ENCODE assay signal across 12 cellular contexts in the genomic region with DNA sequence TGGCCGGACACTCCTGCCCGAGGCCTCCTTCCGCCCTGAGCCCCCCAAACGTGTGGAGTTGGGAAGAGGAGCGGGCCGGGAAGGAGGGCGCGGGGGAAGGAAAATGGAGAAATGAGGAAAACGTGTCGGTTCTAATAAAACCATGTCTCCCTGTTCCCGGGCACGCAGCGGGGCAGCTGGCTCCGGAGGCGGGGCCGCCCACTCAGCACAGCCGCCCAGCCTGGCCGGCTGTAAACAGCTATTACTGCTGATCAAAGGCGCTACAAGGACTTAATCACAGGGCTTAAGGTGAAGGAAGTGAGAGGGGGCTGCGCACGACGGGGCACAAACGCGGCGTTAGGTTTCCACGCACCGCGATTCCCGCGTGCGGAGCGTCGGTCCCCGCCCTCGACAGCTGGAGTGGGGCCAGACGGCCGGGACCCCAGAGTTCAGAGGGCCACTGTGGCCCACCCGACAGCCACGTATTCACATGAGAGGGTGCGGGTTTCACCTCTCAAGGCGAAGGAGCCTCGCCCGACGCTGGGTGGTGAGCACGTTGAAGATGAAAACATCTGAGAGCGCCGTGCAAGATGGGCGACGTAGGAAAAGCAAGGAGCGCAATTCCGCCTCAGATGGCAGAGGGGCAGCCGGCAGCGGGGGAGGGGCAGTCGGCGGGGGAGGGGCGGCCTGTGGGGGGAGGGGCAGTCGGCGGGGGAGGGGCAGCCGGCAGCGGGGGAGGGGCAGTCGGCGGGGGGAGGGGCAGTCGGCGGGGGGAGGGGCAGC.
DNase-seq lines count a peak whose midpoint lies in the region; ATAC-seq and TF ChIP-seq lines count a peak whose summit lies in the region.
"Had no signal": no experiment of that assay in that cellular context is flagged by ENCODE, and none has a peak within 500 bp of the region (broad histone marks: within the 10 kb centered on the region; RNA-seq: fewer than 3 reads in every experiment).

No MANE protein-coding gene starts in this region.

- no peaks in the 10 kb centered on the region for H3K36me3 ChIP-seq in brain microvascular endothelial cell (replicated peaks)

- no peak for TF ChIP-seq CTCF in brain microvascular endothelial cell (IDR thresholded peaks at IDR 0.05; ENCODE audit: low read depth, low read length, missing control alignments)

- H3K36me3 Mint-ChIP-seq in effector memory CD8-positive, alpha-beta T cell (ENCODE audit: insufficient read depth) = peaks cover 10% of the 10 kb centered on the region
- H3K36me3 Mint-ChIP-seq in stimulated activated effector memory CD8-positive, alpha-beta T cell treated with anti-CD3 and anti-CD28 coated beads, Interleukin-12 subunit alpha, Interleukin-12 subunit beta, amount 100 ng/mL, for 72 hours = peaks cover 21% of the 10 kb centered on the region

- ATAC-seq in effector memory CD8-positive, alpha-beta T cell (replicated peaks) = no peak
- no peak for ATAC-seq in stimulated activated effector memory CD8-positive, alpha-beta T cell treated with anti-CD3 and anti-CD28 coated beads, Interleukin-12 subunit alpha, Interleukin-12 subunit beta, amount 100 ng/mL, for 72 hours
- no peak for ATAC-seq in HG03196 (IDR thresholded peaks at IDR 0.05; ENCODE audit: unreplicated experiment)

- peak overlapping the region; percentile 90 to 95 for H3K27ac Mint-ChIP-seq in effector memory CD8-positive, alpha-beta T cell
- H3K27ac Mint-ChIP-seq in stimulated activated effector memory CD8-positive, alpha-beta T cell treated with anti-CD3 and anti-CD28 coated beads, Interleukin-12 subunit alpha, Interleukin-12 subunit beta, amount 100 ng/mL, for 72 hours = peak overlapping the region; percentile 94
- H3K27ac Mint-ChIP-seq: B cell had no signal

- H3K27me3 Mint-ChIP-seq in effector memory CD8-positive, alpha-beta T cell = peaks cover 22 to 24% of the 10 kb centered on the region in 2 donors

- H3K27ac ChIP-seq in brain microvascular endothelial cell = no peak overlapping the region

- in situ Hi-C loops in brain microvascular endothelial cell (cut with HindIII; ENCODE audit: low pct_ligation_motif_present, low sequenced_read_pairs) = no loop called here

- peak; percentile 52 for DNase-seq in activated CD8-positive, alpha-beta memory T cell treated with anti-CD3 and anti-CD28 coated beads for 24 hours
- no peak for DNase-seq in activated CD8-positive, alpha-beta memory T cell treated with anti-CD3 and anti-CD28 coated beads, Interleukin-2, amount 50 U/mL, for 4 hours
- peak; percentile 34 for DNase-seq in NCI-H345 treated with DMSO at 0.1 percent for 48 hours (lab: John Stamatoyannopoulos, UW; ENCODE audit: unreplicated experiment)
- no peak for DNase-seq in effector memory CD8-positive, alpha-beta T cell
- DNase-seq in stimulated activated effector memory CD8-positive, alpha-beta T cell treated with anti-CD3 and anti-CD28 coated beads, Interleukin-12 subunit alpha, Interleukin-12 subunit beta, amount 100 ng/mL, for 72 hours (ENCODE audit: low spot score in 2 of 2) = peak in 1 of 2 donors; percentile 1
- no peak for DNase-seq in brain microvascular endothelial cell
- DNase-seq in inferior parietal cortex (ENCODE audit: extremely low spot score) = no peak
- DNase-seq: activated CD4-positive, alpha-beta T cell treated with anti-CD3 and anti-CD28 coated beads, Interleukin-2, amount 50 U/mL, for 4 hours; kidney glomerular epithelial cell; NCI-H1930 had no signal

- H3K4me3 Mint-ChIP-seq in effector memory CD8-positive, alpha-beta T cell = no peak overlapping the region
- peak overlapping the region; percentile 37 for H3K4me3 Mint-ChIP-seq in stimulated activated effector memory CD8-positive, alpha-beta T cell treated with anti-CD3 and anti-CD28 coated beads, Interleukin-12 subunit alpha, Interleukin-12 subunit beta, amount 100 ng/mL, for 72 hours
- H3K4me3 Mint-ChIP-seq: B cell had no signal

- peaks cover under 1 to 2% of the 10 kb centered on the region in 2 donors for H3K9me3 Mint-ChIP-seq in effector memory CD8-positive, alpha-beta T cell
- H3K9me3 Mint-ChIP-seq in stimulated activated effector memory CD8-positive, alpha-beta T cell treated with anti-CD3 and anti-CD28 coated beads, Interleukin-12 subunit alpha, Interleukin-12 subunit beta, amount 100 ng/mL, for 72 hours = no peaks in the 10 kb centered on the region

- no peaks in the 10 kb centered on the region for H3K27me3 ChIP-seq in brain microvascular endothelial cell (replicated peaks)

- peaks cover 6% of the 10 kb centered on the region in 2 donors for H3K4me1 Mint-ChIP-seq in effector memory CD8-positive, alpha-beta T cell (ENCODE audit: low read depth in 2 of 2)
- peaks cover 8% of the 10 kb centered on the region for H3K4me1 Mint-ChIP-seq in stimulated activated effector memory CD8-positive, alpha-beta T cell treated with anti-CD3 and anti-CD28 coated beads, Interleukin-12 subunit alpha, Interleukin-12 subunit beta, amount 100 ng/mL, for 72 hours
- H3K4me1 Mint-ChIP-seq: B cell had no signal

- H3K4me3 ChIP-seq in brain microvascular endothelial cell (ENCODE audit: low read depth, low read length) = no peak overlapping the region

Comparison
In these comparisons a context has a peak if more than half of its experiments do, and no peak if none do; other contexts are left out.
1. DNase-seq: peak in activated CD8-positive, alpha-beta memory T cell treated with anti-CD3 and anti-CD28 coated beads for 24 hours (single experiment) and NCI-H345 treated with DMSO at 0.1 percent for 48 hours (single experiment); none in activated CD8-positive, alpha-beta memory T cell treated with anti-CD3 and anti-CD28 coated beads, Interleukin-2, amount 50 U/mL, for 4 hours (single experiment), effector memory CD8-positive, alpha-beta T cell (0 of 3), brain microvascular endothelial cell (single experiment) and inferior parietal cortex (single experiment).